In genomic region chr2:205637779-205638503, GRCh38 we compare ENCODE assay signal across 14 cellular contexts. TPM values are rescaled to one million over a fixed set of nuclear protein-coding genes. Genes with fewer than 3 reads are reported as not detected.
DNase-seq lines count a peak whose midpoint lies in the region; ATAC-seq and TF ChIP-seq lines count a peak whose summit lies in the region.
"Had no signal": no experiment of that assay in that cellular context is flagged by ENCODE, and none has a peak within 500 bp of the region (broad histone marks: within the 10 kb centered on the region; RNA-seq: fewer than 3 reads in every experiment).

No MANE protein-coding gene starts in this region.

- H3F3A ChIP-seq in GM23248 (ENCODE audit: insufficient read depth), result peaks cover 8% of the 10 kb centered on the region; the same call in 1 of the 2 replicates

- no peaks in the 10 kb centered on the region for H4K20me1 ChIP-seq in GM23248 (ENCODE audit: insufficient read depth)
- H4K20me1 ChIP-seq: BLaER1 had no signal

- peaks cover 40% of the 10 kb centered on the region for H3K4me1 Mint-ChIP-seq in T-helper 2 cell treated with Interferon-gamma antibody and Interleukin-4, amounts not matched to agents 5 μg/mL and 100 μg/mL, for 36 hours (ENCODE audit: low read depth)
- H3K4me1 Mint-ChIP-seq in activated T-helper 17 cell treated with anti-CD3 and anti-CD28 coated beads, Interleukin-2, amount 50 U/mL, for 72 hours, result peaks cover 2% of the 10 kb centered on the region
- H3K4me1 Mint-ChIP-seq: CD8-positive, alpha-beta memory T cell had no signal

- no peaks in the 10 kb centered on the region for H3K27me3 Mint-ChIP-seq in T-helper 2 cell treated with Interferon-gamma antibody and Interleukin-4, amounts not matched to agents 5 μg/mL and 100 μg/mL, for 36 hours (ENCODE audit: low read depth)
- peaks cover 9% of the 10 kb centered on the region for H3K27me3 Mint-ChIP-seq in activated T-helper 17 cell treated with anti-CD3 and anti-CD28 coated beads, Interleukin-2, amount 50 U/mL, for 72 hours

- intact Hi-C loops in lower lobe of right lung (cut with DNase I), result no loop called here

- H3K9ac ChIP-seq in GM23248, result no peak overlapping the region
- H3K9ac ChIP-seq: BLaER1 had no signal

- H3K27ac Mint-ChIP-seq in T-helper 2 cell treated with Interferon-gamma antibody and Interleukin-4, amounts not matched to agents 5 μg/mL and 100 μg/mL, for 36 hours, result peak overlapping the region; percentile 80
- H3K27ac Mint-ChIP-seq in activated T-helper 17 cell treated with anti-CD3 and anti-CD28 coated beads, Interleukin-2, amount 50 U/mL, for 72 hours, result peak overlapping the region; percentile 20
- H3K27ac Mint-ChIP-seq: CD8-positive, alpha-beta memory T cell had no signal

- no peak for DNase-seq in T-helper 2 cell treated with Interferon-gamma antibody and Interleukin-4, amounts not matched to agents 5 μg/mL and 100 μg/mL, for 36 hours (ENCODE audit: low spot score)
- DNase-seq in T-helper 2 cell (no peak), GM23248 (peak; percentile 9), foreskin keratinocyte (no peak), lower lobe of right lung (no peak), DMS 273 (lab: John Stamatoyannopoulos, UW; ENCODE audit: unreplicated experiment) (no peak)
- DNase-seq in stimulated activated CD4-positive, alpha-beta T cell treated with anti-CD3 and anti-CD28 coated beads, Interleukin-4, amount 100 ng/mL, for 24 hours, result no peak
- DNase-seq: 8988T; CD8-positive, alpha-beta memory T cell; KBM-7; NCI-H1048; NCI-H1694 had no signal

- H3K27me3 ChIP-seq in GM23248 (replicated peaks; ENCODE audit: insufficient read depth) (no peaks in the 10 kb centered on the region), foreskin keratinocyte (no peaks in the 10 kb centered on the region), lower lobe of right lung (ENCODE audit: low read depth) (no peaks in the 10 kb centered on the region)
- H3K27me3 ChIP-seq: BLaER1 had no signal

- H3K27ac ChIP-seq in GM23248 (no peak overlapping the region), foreskin keratinocyte (peak overlapping the region; percentile 26), lower lobe of right lung (no peak overlapping the region)
- H3K27ac ChIP-seq: BLaER1 had no signal

- H3K36me3 Mint-ChIP-seq in T-helper 2 cell treated with Interferon-gamma antibody and Interleukin-4, amounts not matched to agents 5 μg/mL and 100 μg/mL, for 36 hours (ENCODE audit: low read depth), result no peaks in the 10 kb centered on the region
- H3K36me3 Mint-ChIP-seq in activated T-helper 17 cell treated with anti-CD3 and anti-CD28 coated beads, Interleukin-2, amount 50 U/mL, for 72 hours (ENCODE audit: low read depth), result no peaks in the 10 kb centered on the region
- H3K36me3 Mint-ChIP-seq: CD8-positive, alpha-beta memory T cell had no signal

- H3K79me2 ChIP-seq in GM23248 (ENCODE audit: insufficient read depth), result no peaks in the 10 kb centered on the region

- H3K4me2 ChIP-seq in GM23248 (ENCODE audit: unreplicated experiment), result no peak overlapping the region
- H3K4me2 ChIP-seq: BLaER1 had no signal

- H3K4me3 ChIP-seq in GM23248, result no peak overlapping the region
- H3K4me3 ChIP-seq in lower lobe of right lung, result no peak overlapping the region
- H3K4me3 ChIP-seq: BLaER1 had no signal

- ATAC-seq in activated T-helper 17 cell treated with anti-CD3 and anti-CD28 coated beads, Interleukin-2, amount 50 U/mL, for 72 hours (replicated peaks), result peak; percentile 55
- ATAC-seq in foreskin keratinocyte (peak; percentile 91), lower lobe of right lung (no peak)

- H2AFZ ChIP-seq in GM23248, result no peak overlapping the region

- H3K4me1 ChIP-seq in GM23248 (ENCODE audit: insufficient read depth) (peaks cover 5% of the 10 kb centered on the region), foreskin keratinocyte (peaks cover 6% of the 10 kb centered on the region), lower lobe of right lung (peaks cover 1% of the 10 kb centered on the region)

- in situ Hi-C loops in GM23248 (cut with MboI), result no loop called here

- WGBS in GM23248 (ENCODE audit: low coverage in 1 of 2, low lambda C conversion rate in 2 of 2, missing lambda C conversion rate in 2 of 2), 2 experiments, result 92 to 93% methylated on average over 6 of the region's 6 CpGs

- no peaks in the 10 kb centered on the region for H3K9me3 Mint-ChIP-seq in T-helper 2 cell treated with Interferon-gamma antibody and Interleukin-4, amounts not matched to agents 5 μg/mL and 100 μg/mL, for 36 hours
- H3K9me3 Mint-ChIP-seq in activated T-helper 17 cell treated with anti-CD3 and anti-CD28 coated beads, Interleukin-2, amount 50 U/mL, for 72 hours, result no peaks in the 10 kb centered on the region

- no peaks in the 10 kb centered on the region for H3K36me3 ChIP-seq in GM23248 (ENCODE audit: low read depth)
- H3K36me3 ChIP-seq in lower lobe of right lung, result no peaks in the 10 kb centered on the region
- H3K36me3 ChIP-seq: BLaER1 had no signal

- no peak for TF ChIP-seq CTCF in foreskin keratinocyte (conservative IDR thresholded peaks at IDR 0.05)
- TF ChIP-seq CTCF in lower lobe of right lung (IDR thresholded peaks at IDR 0.05), result no peak

- H3K9me3 ChIP-seq in GM23248 (ENCODE audit: low read depth), result no peaks in the 10 kb centered on the region
- no peaks in the 10 kb centered on the region for H3K9me3 ChIP-seq in lower lobe of right lung

- no peaks in the 10 kb centered on the region for H3K9me2 ChIP-seq in GM23248 (ENCODE audit: insufficient read depth)

- peak overlapping the region; percentile 62 for H3K4me3 Mint-ChIP-seq in T-helper 2 cell treated with Interferon-gamma antibody and Interleukin-4, amounts not matched to agents 5 μg/mL and 100 μg/mL, for 36 hours
- no peak overlapping the region for H3K4me3 Mint-ChIP-seq in activated T-helper 17 cell treated with anti-CD3 and anti-CD28 coated beads, Interleukin-2, amount 50 U/mL, for 72 hours
- H3K4me3 Mint-ChIP-seq: CD8-positive, alpha-beta memory T cell had no signal

RNA-seq across cellular contexts. Expression of gene NRP2, which starts 44.4 kb away (rescaled TPM):
- 9.0 and 36.7 TPM in 2 replicates for total RNA-seq in GM23248 (2014; rRNA removed; shearing (Covaris generic))
- polyA plus RNA-seq in GM23248 (2016; fragmentation: Nextera tagmentation; extraction: Ambion mirVana) (5.6 and 6.9 TPM in 2 replicates), foreskin keratinocyte (9.5 and 13.2 TPM in 2 replicates)
- 1 to 10 TPM in 1 of 2 donors, under 1 TPM in 1; 0.91 to 2.2 TPM for total RNA-seq in activated T-helper 17 cell treated with anti-CD3 and anti-CD28 coated beads, Interleukin-2, amount 50 U/mL, for 72 hours
- total RNA-seq in foreskin keratinocyte (32.9 and 33.0 TPM in 2 replicates), lower lobe of right lung (67.5 TPM)
- polyA plus RNA-seq: CD8-positive, alpha-beta memory T cell had no signal

Comparison
In these comparisons a context has a peak if more than half of its experiments do, and no peak if none do; other contexts are left out.
1. ATAC-seq: peak in activated T-helper 17 cell treated with anti-CD3 and anti-CD28 coated beads, Interleukin-2, amount 50 U/mL, for 72 hours (single experiment) and foreskin keratinocyte (single experiment); none in lower lobe of right lung (0 of 2).